Comparison of ENCODE assay signal across 1 cellular context in genomic region chr2:127650041-127650784, GRCh38.
TF ChIP-seq lines count a peak whose summit lies in the region.

No MANE protein-coding gene starts in this region.

TF ChIP-seq in HepG2, 621 proteins besides CTCF, POLR2A, EP300 and RAD21:
- TF ChIP-seq ZNF772 (CRISPR knock-in tag; IDR thresholded peaks at IDR 0.05) (0 out of 2 replicates have a peak, but pooled peaks have one; percentile 17), ZNF430 (CRISPR knock-in tag; IDR thresholded peaks at IDR 0.05) (0 out of 2 replicates have a peak, but pooled peaks have one; percentile 42), RXRA (CRISPR knock-in tag; IDR thresholded peaks at IDR 0.05) (peak; percentile 9), MAZ (IDR thresholded peaks at IDR 0.05; ENCODE audit: borderline replicate concordance, low read depth, low read length) (no peak), MAZ (CRISPR knock-in tag; IDR thresholded peaks at IDR 0.05; ENCODE audit: low read depth) (peak; percentile 29; the same call in 1 of the 2 replicates), HNRNPL (IDR thresholded peaks at IDR 0.05; ENCODE audit: low read depth, low read length) (0 out of 2 replicates have a peak, but pooled peaks have one; percentile 69), ZSCAN31 (CRISPR knock-in tag; IDR thresholded peaks at IDR 0.05; ENCODE audit: low read depth) (peak; percentile 82), ZNF224 (CRISPR knock-in tag; IDR thresholded peaks at IDR 0.05) (no peak), EED (CRISPR knock-in tag; IDR thresholded peaks at IDR 0.05) (peak; percentile 78; the same call in 1 of the 2 replicates), GTF2F1 (IDR thresholded peaks at IDR 0.05; ENCODE audit: low read length) (no peak), DNMT1 (CRISPR knock-in tag; IDR thresholded peaks at IDR 0.05) (no peak), PLSCR1 (CRISPR knock-in tag; IDR thresholded peaks at IDR 0.05; ENCODE audit: borderline replicate concordance) (no peak), ATF5 (CRISPR knock-in tag; IDR thresholded peaks at IDR 0.05; ENCODE audit: low read depth) (no peak), ZNF788 (CRISPR knock-in tag; IDR thresholded peaks at IDR 0.05; ENCODE audit: borderline replicate concordance) (peak; percentile 56; the same call in 1 of the 2 replicates), ZNF501 (CRISPR knock-in tag; IDR thresholded peaks at IDR 0.05) (peak; percentile 18; the same call in 1 of the 2 replicates), ZBTB38 (CRISPR knock-in tag; IDR thresholded peaks at IDR 0.05) (0 out of 2 replicates have a peak, but pooled peaks have one; percentile 3), PHF5A (CRISPR knock-in tag; IDR thresholded peaks at IDR 0.05; ENCODE audit: low read depth, unreplicated experiment) (no peak), MIER2 (CRISPR knock-in tag; IDR thresholded peaks at IDR 0.05) (0 out of 2 replicates have a peak, but pooled peaks have one; percentile 0), ZNF687 (CRISPR knock-in tag; IDR thresholded peaks at IDR 0.05) (peak; percentile 45; the same call in 1 of the 2 replicates), CCDC6 (CRISPR knock-in tag; IDR thresholded peaks at IDR 0.05) (0 out of 2 replicates have a peak, but pooled peaks have one; percentile 12), ATRX (CRISPR knock-in tag; IDR thresholded peaks at IDR 0.05; ENCODE audit: borderline replicate concordance) (no peak), ZNF850 (CRISPR knock-in tag; conservative IDR thresholded peaks at IDR 0.05) (0 out of 2 replicates have a peak, but pooled peaks have one; percentile 7), ZNF546 (CRISPR knock-in tag; conservative IDR thresholded peaks at IDR 0.05) (no peak), ZNF484 (CRISPR knock-in tag; IDR thresholded peaks at IDR 0.05; ENCODE audit: borderline replicate concordance, low read depth) (no peak), ZNF605 (CRISPR knock-in tag; IDR thresholded peaks at IDR 0.05) (0 out of 2 replicates have a peak, but pooled peaks have one; percentile 65), HNF1B (CRISPR knock-in tag; IDR thresholded peaks at IDR 0.05) (0 out of 2 replicates have a peak, but pooled peaks have one; percentile 1), AFF4 (CRISPR knock-in tag; IDR thresholded peaks at IDR 0.05) (no peak), HES4 (CRISPR knock-in tag; IDR thresholded peaks at IDR 0.05; ENCODE audit: borderline replicate concordance) (0 out of 2 replicates have a peak, but pooled peaks have one; percentile 63), HDAC1 (CRISPR knock-in tag; IDR thresholded peaks at IDR 0.05) (0 out of 2 replicates have a peak, but pooled peaks have one; percentile 16), PHF8 (CRISPR knock-in tag; IDR thresholded peaks at IDR 0.05) (0 out of 2 replicates have a peak, but pooled peaks have one; percentile 11), TSC22D2 (CRISPR knock-in tag; IDR thresholded peaks at IDR 0.05; ENCODE audit: borderline replicate concordance) (0 out of 2 replicates have a peak, but pooled peaks have one; percentile 1), ZMAT3 (CRISPR knock-in tag; conservative IDR thresholded peaks at IDR 0.05) (no peak), MTERF4 (CRISPR knock-in tag; IDR thresholded peaks at IDR 0.05) (0 out of 2 replicates have a peak, but pooled peaks have one; percentile 44), ZKSCAN1 (IDR thresholded peaks at IDR 0.05; ENCODE audit: low read length) (no peak), SRSF1 (optimal IDR thresholded peaks at IDR 0.05; ENCODE audit: low read depth, low read length) (peak; percentile 45), TFAP4 (IDR thresholded peaks at IDR 0.05; ENCODE audit: borderline replicate concordance, low read depth) (no peak), BCL6 (CRISPR knock-in tag; IDR thresholded peaks at IDR 0.05) (peak; percentile 5; the same call in 1 of the 2 replicates), CHCHD3 (CRISPR knock-in tag; IDR thresholded peaks at IDR 0.05) (no peak), ZNF891 (CRISPR knock-in tag; IDR thresholded peaks at IDR 0.05) (no peak), TEAD2 (CRISPR knock-in tag; IDR thresholded peaks at IDR 0.05) (no peak), CBFB (CRISPR knock-in tag; IDR thresholded peaks at IDR 0.05) (0 out of 2 replicates have a peak, but pooled peaks have one; percentile 6)
- TF ChIP-seq, protein P1, sequence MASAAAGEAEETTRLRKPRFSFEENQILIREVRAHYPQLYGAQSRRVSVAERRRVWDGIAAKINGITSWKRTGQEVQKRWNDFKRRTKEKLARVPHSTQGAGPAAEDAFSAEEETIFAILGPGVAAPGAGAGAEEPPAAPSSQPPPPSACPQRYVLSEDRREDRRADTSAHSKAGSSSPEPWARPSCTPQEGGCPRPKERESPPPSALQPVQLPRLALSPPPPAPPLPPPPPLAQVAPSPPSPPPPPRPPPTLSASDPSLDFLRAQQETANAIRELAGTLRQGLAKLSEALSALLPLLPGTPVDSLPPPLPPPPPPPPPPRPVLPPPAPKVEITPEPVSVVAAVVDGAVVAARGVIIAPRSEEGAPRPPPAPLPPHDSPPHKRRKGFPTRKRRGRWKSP (CRISPR knock-in tag; IDR thresholded peaks at IDR 0.05), result 0 out of 2 replicates have a peak, but pooled peaks have one; percentile 11
- TF ChIP-seq, protein P2, sequence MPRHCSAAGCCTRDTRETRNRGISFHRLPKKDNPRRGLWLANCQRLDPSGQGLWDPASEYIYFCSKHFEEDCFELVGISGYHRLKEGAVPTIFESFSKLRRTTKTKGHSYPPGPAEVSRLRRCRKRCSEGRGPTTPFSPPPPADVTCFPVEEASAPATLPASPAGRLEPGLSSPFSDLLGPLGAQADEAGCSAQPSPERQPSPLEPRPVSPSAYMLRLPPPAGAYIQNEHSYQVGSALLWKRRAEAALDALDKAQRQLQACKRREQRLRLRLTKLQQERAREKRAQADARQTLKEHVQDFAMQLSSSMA (CRISPR knock-in tag; IDR thresholded peaks at IDR 0.05), result peak; percentile 46; the same call in 1 of the 2 replicates
TF ChIP-seq in HepG2: peak in this region for 26.
